In the genomic region with DNA sequence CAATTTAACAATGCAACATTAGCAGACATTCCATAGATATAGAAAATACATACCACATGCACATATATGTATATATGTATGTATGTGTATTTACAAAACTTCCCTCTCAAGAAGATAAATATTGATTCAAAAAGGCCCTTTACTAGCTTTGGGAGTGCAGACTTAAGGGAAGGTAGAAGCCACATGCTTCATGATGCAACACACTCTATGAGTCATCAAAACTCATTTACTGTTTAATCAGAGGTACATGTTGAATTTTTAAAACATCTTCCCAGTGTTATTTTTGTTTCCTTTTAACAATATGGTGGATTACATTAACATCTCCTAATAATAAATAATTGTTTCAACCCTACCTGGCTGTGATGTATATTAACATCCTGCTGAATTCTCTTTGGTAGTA, we compare ENCODE assay signal across 1 cellular context.
TF ChIP-seq lines count a peak whose summit lies in the region.

No MANE protein-coding gene starts in this region.

TF ChIP-seq in K562, 482 proteins besides CTCF, POLR2A, EP300 and RAD21 (continued from another document):
- TF ChIP-seq ZNF764 (CRISPR knock-in tag; IDR thresholded peaks at IDR 0.05; ENCODE audit: low read depth) (no peak), DLX4 (CRISPR knock-in tag; IDR thresholded peaks at IDR 0.05) (no peak), ETS2 (tag; IDR thresholded peaks at IDR 0.05; ENCODE audit: borderline replicate concordance, poor library complexity, severe bottlenecking) (no peak), SRSF1 (IDR thresholded peaks at IDR 0.05; ENCODE audit: low read depth, low read length) (no peak), CEBPB (tag; IDR thresholded peaks at IDR 0.05) (peak; percentile 84), MCM5 (IDR thresholded peaks at IDR 0.05; ENCODE audit: low read depth) (no peak), MEIS2 (IDR thresholded peaks at IDR 0.05; ENCODE audit: partially characterized antibody) (no peak), ZNF507 (tag; conservative IDR thresholded peaks at IDR 0.05) (no peak), SMARCA4 (IDR thresholded peaks at IDR 0.05) (peak; percentile 22; the same call in 1 of the 2 replicates), SFPQ (IDR thresholded peaks at IDR 0.05; ENCODE audit: low read depth, low read length) (no peak), KDM1A (IDR thresholded peaks at IDR 0.05) (no peak), PHB2 (IDR thresholded peaks at IDR 0.05; ENCODE audit: low read depth) (no peak), SPI1 (IDR thresholded peaks at IDR 0.05; ENCODE audit: borderline replicate concordance, low read depth, low read length) (no peak), ZNF592 (IDR thresholded peaks at IDR 0.05) (0 out of 2 replicates have a peak, but pooled peaks have one; percentile 47), ADNP (tag; IDR thresholded peaks at IDR 0.05) (no peak), JUNB (CRISPR knock-in tag; conservative IDR thresholded peaks at IDR 0.05) (peak; percentile 51; the same call in 1 of the 2 replicates), ZNF239 (CRISPR knock-in tag; IDR thresholded peaks at IDR 0.05) (no peak), HOXB6 (CRISPR knock-in tag; IDR thresholded peaks at IDR 0.05; ENCODE audit: borderline replicate concordance) (no peak), ZNF668 (CRISPR knock-in tag; IDR thresholded peaks at IDR 0.05) (no peak), CREB5 (CRISPR knock-in tag; IDR thresholded peaks at IDR 0.05) (no peak), MTA1 (IDR thresholded peaks at IDR 0.05; ENCODE audit: borderline replicate concordance) (no peak), L3MBTL2 (IDR thresholded peaks at IDR 0.05) (peak; percentile 68), VEZF1 (CRISPR knock-in tag; IDR thresholded peaks at IDR 0.05) (no peak), IRF9 (tag; IDR thresholded peaks at IDR 0.05) (0 out of 2 replicates have a peak, but pooled peaks have one; percentile 24), CBX5 (IDR thresholded peaks at IDR 0.05; ENCODE audit: borderline replicate concordance, low read depth) (no peak)
- TF ChIP-seq, protein P1, sequence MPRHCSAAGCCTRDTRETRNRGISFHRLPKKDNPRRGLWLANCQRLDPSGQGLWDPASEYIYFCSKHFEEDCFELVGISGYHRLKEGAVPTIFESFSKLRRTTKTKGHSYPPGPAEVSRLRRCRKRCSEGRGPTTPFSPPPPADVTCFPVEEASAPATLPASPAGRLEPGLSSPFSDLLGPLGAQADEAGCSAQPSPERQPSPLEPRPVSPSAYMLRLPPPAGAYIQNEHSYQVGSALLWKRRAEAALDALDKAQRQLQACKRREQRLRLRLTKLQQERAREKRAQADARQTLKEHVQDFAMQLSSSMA (CRISPR knock-in tag; IDR thresholded peaks at IDR 0.05), result no peak
- TF ChIP-seq, protein P2, sequence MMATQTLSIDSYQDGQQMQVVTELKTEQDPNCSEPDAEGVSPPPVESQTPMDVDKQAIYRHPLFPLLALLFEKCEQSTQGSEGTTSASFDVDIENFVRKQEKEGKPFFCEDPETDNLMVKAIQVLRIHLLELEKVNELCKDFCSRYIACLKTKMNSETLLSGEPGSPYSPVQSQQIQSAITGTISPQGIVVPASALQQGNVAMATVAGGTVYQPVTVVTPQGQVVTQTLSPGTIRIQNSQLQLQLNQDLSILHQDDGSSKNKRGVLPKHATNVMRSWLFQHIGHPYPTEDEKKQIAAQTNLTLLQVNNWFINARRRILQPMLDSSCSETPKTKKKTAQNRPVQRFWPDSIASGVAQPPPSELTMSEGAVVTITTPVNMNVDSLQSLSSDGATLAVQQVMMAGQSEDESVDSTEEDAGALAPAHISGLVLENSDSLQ (IDR thresholded peaks at IDR 0.05), result no peak
- TF ChIP-seq, protein P3, sequence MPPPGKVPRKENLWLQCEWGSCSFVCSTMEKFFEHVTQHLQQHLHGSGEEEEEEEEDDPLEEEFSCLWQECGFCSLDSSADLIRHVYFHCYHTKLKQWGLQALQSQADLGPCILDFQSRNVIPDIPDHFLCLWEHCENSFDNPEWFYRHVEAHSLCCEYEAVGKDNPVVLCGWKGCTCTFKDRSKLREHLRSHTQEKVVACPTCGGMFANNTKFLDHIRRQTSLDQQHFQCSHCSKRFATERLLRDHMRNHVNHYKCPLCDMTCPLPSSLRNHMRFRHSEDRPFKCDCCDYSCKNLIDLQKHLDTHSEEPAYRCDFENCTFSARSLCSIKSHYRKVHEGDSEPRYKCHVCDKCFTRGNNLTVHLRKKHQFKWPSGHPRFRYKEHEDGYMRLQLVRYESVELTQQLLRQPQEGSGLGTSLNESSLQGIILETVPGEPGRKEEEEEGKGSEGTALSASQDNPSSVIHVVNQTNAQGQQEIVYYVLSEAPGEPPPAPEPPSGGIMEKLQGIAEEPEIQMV (tag; conservative IDR thresholded peaks at IDR 0.05; ENCODE audit: low read depth), result no peak
